In the genomic region with DNA sequence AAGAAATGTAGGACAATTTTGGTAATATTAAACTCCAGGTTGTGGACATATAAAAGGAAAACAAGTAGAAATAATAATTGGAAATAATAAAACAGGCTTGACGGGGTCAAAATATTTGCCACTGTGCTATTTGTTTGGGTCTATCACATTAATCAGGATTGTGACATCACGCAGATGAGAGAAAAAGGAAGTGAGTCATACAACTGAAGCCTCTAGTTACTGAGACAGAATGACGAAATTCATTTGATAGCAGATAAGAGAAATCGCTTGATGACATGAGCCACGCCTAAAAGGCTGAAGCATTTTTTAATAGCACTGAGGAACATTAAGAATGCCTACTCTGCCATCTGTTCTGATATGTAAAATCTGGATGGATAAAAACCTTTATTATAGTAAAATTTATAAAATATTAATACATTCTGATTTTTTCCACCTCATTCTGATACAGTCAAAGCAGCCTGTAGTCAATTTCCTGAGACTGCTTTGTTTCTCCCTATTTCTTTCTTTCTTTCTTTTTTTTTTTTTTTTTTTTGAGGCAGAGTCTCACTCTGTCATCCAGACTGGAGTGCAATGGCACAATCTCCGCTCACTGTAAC, we compare ENCODE assay signal across 18 cellular contexts.
DNase-seq lines count a peak whose midpoint lies in the region; ATAC-seq, FAIRE-seq and TF ChIP-seq lines count a peak whose summit lies in the region.
"Had no signal": no experiment of that assay in that cellular context is flagged by ENCODE, and none has a peak within 500 bp of the region (broad histone marks: within the 10 kb centered on the region; RNA-seq: fewer than 3 reads in every experiment).

No MANE protein-coding gene starts in this region.

- no peak overlapping the region for H3K27ac Mint-ChIP-seq in astrocyte (ENCODE audit: unreplicated experiment)
- H3K27ac Mint-ChIP-seq: activated naive CD8-positive, alpha-beta T cell treated with anti-CD3 and anti-CD28 coated beads, Interleukin-2, amount 10 ng/mL, durations not matched to agents 7 days and 5 days; CD8-positive, alpha-beta T cell had no signal

- no peak for TF ChIP-seq CTCF in A673 (conservative IDR thresholded peaks at IDR 0.05; ENCODE audit: low read depth, low read length)
- TF ChIP-seq CTCF in HEK293 (tag by site-specific recombination; IDR thresholded peaks at IDR 0.05) = no peak
- no peak for TF ChIP-seq CTCF in astrocyte (IDR thresholded peaks at IDR 0.05; ENCODE audit: insufficient read depth, low read depth, low read length)

- H4K20me1 ChIP-seq in astrocyte (ENCODE audit: insufficient read depth, low read length) = no peaks in the 10 kb centered on the region

- ATAC-seq in GM21576 (IDR thresholded peaks at IDR 0.05; ENCODE audit: unreplicated experiment) = no peak
- ATAC-seq in HG02970 (IDR thresholded peaks at IDR 0.05; ENCODE audit: low FRiP score, unreplicated experiment) = no peak
- ATAC-seq: CD8-positive, alpha-beta T cell; sciatic nerve had no signal

- H3K27me3 ChIP-seq in A673 (replicated peaks; ENCODE audit: insufficient read depth, low read depth, low read length, poor library complexity) = no peaks in the 10 kb centered on the region
- no peaks in the 10 kb centered on the region for H3K27me3 ChIP-seq in astrocyte (ENCODE audit: insufficient read depth, low read length)
- H3K27me3 ChIP-seq: cardiac muscle cell, dorsolateral prefrontal cortex had no signal

- H3K27me3 Mint-ChIP-seq in astrocyte (ENCODE audit: low read depth, unreplicated experiment) = no peaks in the 10 kb centered on the region
- H3K27me3 Mint-ChIP-seq: activated naive CD8-positive, alpha-beta T cell treated with anti-CD3 and anti-CD28 coated beads, Interleukin-2, amount 10 ng/mL, durations not matched to agents 7 days and 5 days had no signal

- H3K4me3 Mint-ChIP-seq in astrocyte (ENCODE audit: unreplicated experiment) = no peak overlapping the region
- H3K4me3 Mint-ChIP-seq: activated naive CD8-positive, alpha-beta T cell treated with anti-CD3 and anti-CD28 coated beads, Interleukin-2, amount 10 ng/mL, durations not matched to agents 7 days and 5 days; CD8-positive, alpha-beta T cell had no signal

- H3K4me1 ChIP-seq in A673 (ENCODE audit: insufficient read depth, low read length, poor library complexity, severe bottlenecking) (no peaks in the 10 kb centered on the region), HEK293 (ENCODE audit: control insufficient read depth, insufficient read depth, low read length) (no peaks in the 10 kb centered on the region), astrocyte (ENCODE audit: insufficient read depth, low read length) (no peaks in the 10 kb centered on the region)

- POLR2A ChIA-PET in A673 (lab: Charles Lee; ENCODE audit: low non-redundant PET) = no interaction called here
- POLR2A ChIA-PET in HEK293 (lab: Yijun Ruan, JAX) = no interaction called here

- no peaks in the 10 kb centered on the region for H3K4me1 Mint-ChIP-seq in astrocyte (ENCODE audit: low read depth, unreplicated experiment)
- H3K4me1 Mint-ChIP-seq: activated naive CD8-positive, alpha-beta T cell treated with anti-CD3 and anti-CD28 coated beads, Interleukin-2, amount 10 ng/mL, durations not matched to agents 7 days and 5 days had no signal

- H2AFZ ChIP-seq in astrocyte (ENCODE audit: low read depth, low read length) = no peak overlapping the region

- H3K9me3 ChIP-seq in A673 (ENCODE audit: low read depth, low read length, poor library complexity, severe bottlenecking) (no peaks in the 10 kb centered on the region), HEK293 (ENCODE audit: control insufficient read depth, insufficient read depth, low read depth, low read length) (no peaks in the 10 kb centered on the region), astrocyte (ENCODE audit: insufficient read depth, low read depth, low read length) (no peaks in the 10 kb centered on the region)

- H3K27ac ChIP-seq in A673 (ENCODE audit: low read depth, low read length, poor library complexity, severe bottlenecking) (no peak overlapping the region), HEK293 (ENCODE audit: extremely low read depth, low read depth, low read length) (no peak overlapping the region), astrocyte (ENCODE audit: low read depth, low read length) (no peak overlapping the region)
- H3K27ac ChIP-seq: cardiac muscle cell, dorsolateral prefrontal cortex had no signal

- BruUV-seq in A673 (replicated peaks; lab: Mats Ljungman, UMichigan) = no TSS peak

- intact Hi-C loops in A673 (cut with micrococcal nuclease; ENCODE audit: unreplicated experiment) = no loop called here

- no peaks in the 10 kb centered on the region for H3K36me3 Mint-ChIP-seq in astrocyte (ENCODE audit: low read depth, unreplicated experiment)
- H3K36me3 Mint-ChIP-seq: activated naive CD8-positive, alpha-beta T cell treated with anti-CD3 and anti-CD28 coated beads, Interleukin-2, amount 10 ng/mL, durations not matched to agents 7 days and 5 days; CD8-positive, alpha-beta T cell had no signal

- H3K4me3 ChIP-seq in A673 (ENCODE audit: low read depth, low read length, poor library complexity, severe bottlenecking) (no peak overlapping the region), HEK293 (ENCODE audit: low read depth, low read length) (no peak overlapping the region), astrocyte (ENCODE audit: insufficient read depth, low read depth, low read length) (no peak overlapping the region)
- H3K4me3 ChIP-seq: cardiac muscle cell, dorsolateral prefrontal cortex had no signal

- FAIRE-seq in astrocyte (lab: Jason Lieb, UNC) = no peak
- FAIRE-seq: urothelium cell line had no signal

- peak; percentile 42 for DNase-seq in A673 (ENCODE audit: low spot score)
- peak; percentile 51 for DNase-seq in NCI-H460 (ENCODE audit: extremely low read depth, low read depth)
- peak; percentile 24 for DNase-seq in astrocyte (ENCODE audit: low read depth)
- no peak for DNase-seq in globus pallidus (ENCODE audit: low spot score)
- DNase-seq in RPMI8226 = no peak
- DNase-seq: activated naive CD8-positive, alpha-beta T cell treated with anti-CD3 and anti-CD28 coated beads, Interleukin-2, amount 10 ng/mL, durations not matched to agents 7 days and 5 days; CD8-positive, alpha-beta T cell; dorsolateral prefrontal cortex; erythroblast; glutamatergic neuron; NCI-H1436 treated with DMSO at 0.1 percent for 48 hours; NCI-H345 had no signal

- H3K4me2 ChIP-seq in astrocyte (ENCODE audit: low read length) = no peak overlapping the region

- no peaks in the 10 kb centered on the region for H3K36me3 ChIP-seq in A673 (ENCODE audit: insufficient read depth, low read length, poor library complexity, severe bottlenecking)
- no peaks in the 10 kb centered on the region for H3K36me3 ChIP-seq in HEK293 (ENCODE audit: control insufficient read depth in 2 of 2, insufficient read depth in 1 of 2, low read length in 2 of 2)
- no peaks in the 10 kb centered on the region for H3K36me3 ChIP-seq in astrocyte (ENCODE audit: insufficient read depth, low read length)
- H3K36me3 ChIP-seq: cardiac muscle cell had no signal

- H3K79me2 ChIP-seq in astrocyte (ENCODE audit: insufficient read depth, low read length) = no peaks in the 10 kb centered on the region

- H3K9ac ChIP-seq in astrocyte (ENCODE audit: low read length) = no peak overlapping the region

- CTCF ChIA-PET in A673 (lab: Charles Lee) = no interaction called here
- CTCF ChIA-PET in HEK293 (lab: Yijun Ruan, JAX) = no interaction called here

- H3K9me3 Mint-ChIP-seq in astrocyte (ENCODE audit: unreplicated experiment) = no peaks in the 10 kb centered on the region
- H3K9me3 Mint-ChIP-seq: activated naive CD8-positive, alpha-beta T cell treated with anti-CD3 and anti-CD28 coated beads, Interleukin-2, amount 10 ng/mL, durations not matched to agents 7 days and 5 days; CD8-positive, alpha-beta T cell had no signal

TF ChIP-seq in HEK293, 187 proteins besides CTCF, POLR2A, EP300 and RAD21 (continues in another document):
- TF ChIP-seq ZNF660 (tag by site-specific recombination; IDR thresholded peaks at IDR 0.05) (0 out of 2 replicates have a peak, but pooled peaks have one; percentile 22), ZNF548 (tag by site-specific recombination; IDR thresholded peaks at IDR 0.05) (no peak), ZNF830 (tag by site-specific recombination; IDR thresholded peaks at IDR 0.05; ENCODE audit: low read depth) (no peak), ZNF558 (tag by site-specific recombination; IDR thresholded peaks at IDR 0.05) (no peak), REPIN1 (tag by site-specific recombination; IDR thresholded peaks at IDR 0.05; ENCODE audit: low read depth) (no peak), ZBTB21 (tag by site-specific recombination; IDR thresholded peaks at IDR 0.05) (peak; percentile 95), TCF7L2 (IDR thresholded peaks at IDR 0.05; ENCODE audit: borderline replicate concordance, low read depth, low read length) (no peak), OSR2 (tag by site-specific recombination; IDR thresholded peaks at IDR 0.05) (no peak), ZNF311 (tag by site-specific recombination; IDR thresholded peaks at IDR 0.05; ENCODE audit: borderline replicate concordance) (no peak), ZSCAN16 (tag by site-specific recombination; IDR thresholded peaks at IDR 0.05) (no peak)
- TF ChIP-seq, protein P1, sequence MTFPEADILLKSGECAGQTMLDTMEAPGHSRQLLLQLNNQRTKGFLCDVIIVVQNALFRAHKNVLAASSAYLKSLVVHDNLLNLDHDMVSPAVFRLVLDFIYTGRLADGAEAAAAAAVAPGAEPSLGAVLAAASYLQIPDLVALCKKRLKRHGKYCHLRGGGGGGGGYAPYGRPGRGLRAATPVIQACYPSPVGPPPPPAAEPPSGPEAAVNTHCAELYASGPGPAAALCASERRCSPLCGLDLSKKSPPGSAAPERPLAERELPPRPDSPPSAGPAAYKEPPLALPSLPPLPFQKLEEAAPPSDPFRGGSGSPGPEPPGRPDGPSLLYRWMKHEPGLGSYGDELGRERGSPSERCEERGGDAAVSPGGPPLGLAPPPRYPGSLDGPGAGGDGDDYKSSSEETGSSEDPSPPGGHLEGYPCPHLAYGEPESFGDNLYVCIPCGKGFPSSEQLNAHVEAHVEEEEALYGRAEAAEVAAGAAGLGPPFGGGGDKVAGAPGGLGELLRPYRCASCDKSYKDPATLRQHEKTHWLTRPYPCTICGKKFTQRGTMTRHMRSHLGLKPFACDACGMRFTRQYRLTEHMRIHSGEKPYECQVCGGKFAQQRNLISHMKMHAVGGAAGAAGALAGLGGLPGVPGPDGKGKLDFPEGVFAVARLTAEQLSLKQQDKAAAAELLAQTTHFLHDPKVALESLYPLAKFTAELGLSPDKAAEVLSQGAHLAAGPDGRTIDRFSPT (tag by site-specific recombination; IDR thresholded peaks at IDR 0.05) = no peak

Comparison
In these comparisons a context has a peak if more than half of its experiments do, and no peak if none do; other contexts are left out.
1. DNase-seq: peak in A673 (single experiment), NCI-H460 (single experiment) and astrocyte (single experiment); none in globus pallidus (single experiment) and RPMI8226 (single experiment).